In the genomic region with DNA sequence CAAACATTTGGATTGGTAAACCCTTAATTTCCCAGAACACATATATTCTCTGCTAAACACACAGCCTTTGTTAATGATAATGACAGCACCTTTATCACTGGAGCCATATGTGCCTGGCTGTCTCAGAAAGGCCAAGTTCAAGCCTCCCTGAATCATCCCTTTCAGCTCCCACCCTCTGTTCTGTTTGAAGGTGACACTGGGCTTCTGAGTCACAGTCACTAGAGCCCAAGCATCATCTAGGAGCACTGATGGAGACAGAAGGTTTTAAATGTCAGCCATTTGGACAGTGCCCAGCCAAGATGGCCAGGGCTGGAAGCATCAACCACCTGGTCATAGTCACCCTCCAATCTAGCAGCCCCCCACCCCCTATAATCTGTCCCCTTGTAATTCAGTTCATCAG, we compare ENCODE assay signal across 23 cellular contexts.
A peak's percentile ranks its signal among the peaks of the same experiment; 100 is the strongest.
DNase-seq lines count a peak whose midpoint lies in the region; TF ChIP-seq lines count a peak whose summit lies in the region.
"Had no signal": no experiment of that assay in that cellular context is flagged by ENCODE, and none has a peak within 500 bp of the region (broad histone marks: within the 10 kb centered on the region; RNA-seq: fewer than 3 reads in every experiment).

No MANE protein-coding gene starts in this region.

- H3K18ac ChIP-seq in mesenchymal stem cell (ENCODE audit: low read depth in 1 of 2, low read length in 2 of 2), result no peak overlapping the region

- H3K9ac ChIP-seq in mesenchymal stem cell (ENCODE audit: low read length), result no peak overlapping the region

- H3K23ac ChIP-seq in mesenchymal stem cell (ENCODE audit: low read length in 2 of 2), result no peak overlapping the region

- peaks cover 88% of the 10 kb centered on the region for H3K4me1 Mint-ChIP-seq in brain
- H3K4me1 Mint-ChIP-seq: activated naive CD4-positive, alpha-beta T cell treated with anti-CD3 and anti-CD28 coated beads, Interleukin-2, amount 10 ng/mL, durations not matched to agents 7 days and 5 days had no signal

- H2BK15ac ChIP-seq in mesenchymal stem cell (ENCODE audit: low read depth, poor library complexity, severe bottlenecking), result no peak overlapping the region

- peak overlapping the region in 4 of 5 experiments; percentile 9 to 90 (median 36) for H3K27ac Mint-ChIP-seq in brain
- H3K27ac Mint-ChIP-seq: activated B cell treated with CpG ODN at 0.5 μM for 24 hours; activated CD8-positive, alpha-beta T cell treated with anti-CD3 and anti-CD28 coated beads, Interleukin-2, amount 10 ng/mL, durations not matched to agents 7 days and 5 days; activated naive CD4-positive, alpha-beta T cell treated with anti-CD3 and anti-CD28 coated beads, Interleukin-2, amount 10 ng/mL, durations not matched to agents 7 days and 5 days; activated T-cell treated with anti-CD3 and anti-CD28 coated beads, Interleukin-2, amount 50 U/mL, for 24 hours had no signal

- peaks cover 14% of the 10 kb centered on the region for H3K36me3 Mint-ChIP-seq in brain

- peaks cover 12% of the 10 kb centered on the region for H3K27me3 Mint-ChIP-seq in brain

- intact Hi-C loops in transverse colon (cut with DNase I; ENCODE audit: low total_unique reads), result loop anchor here (10.0 kb wide), 1 partner anchor 78 kb away; the partner anchor contains the start of gene NRP2

- DNase-seq in DMS53 (lab: John Stamatoyannopoulos, UW) (peak; percentile 32), DMS53 treated with DMSO at 0.1 percent for 48 hours (lab: John Stamatoyannopoulos, UW; ENCODE audit: unreplicated experiment) (no peak), mesenchymal stem cell (peak; percentile 46), transverse colon (no peak), SIG-M5 treated with dmso at 0.1 percent for 504 hours (lab: John Stamatoyannopoulos, UW; ENCODE audit: unreplicated experiment) (no peak), OCI-M2 (lab: John Stamatoyannopoulos, UW; ENCODE audit: unreplicated experiment) (no peak), NCI-H524 (lab: John Stamatoyannopoulos, UW) (no peak)
- DNase-seq: activated B cell treated with CpG ODN at 0.5 μM for 24 hours; activated CD8-positive, alpha-beta T cell treated with anti-CD3 and anti-CD28 coated beads, Interleukin-2, amount 10 ng/mL, durations not matched to agents 7 days and 5 days; BE2C; cortex of kidney; NCI-H1694; occipital lobe; T-helper 17 cell; tibial artery had no signal

- TF ChIP-seq POLR2A in transverse colon (IDR thresholded peaks at IDR 0.05), result no peak

- H2BK120ac ChIP-seq in mesenchymal stem cell (ENCODE audit: low read depth, low read length), result no peak overlapping the region

- H2AFZ ChIP-seq in mesenchymal stem cell (ENCODE audit: low read depth, low read length), result no peak overlapping the region
- H2AFZ ChIP-seq: PC-9 had no signal

- H3K4me3 Mint-ChIP-seq in brain, result no peak overlapping the region
- H3K4me3 Mint-ChIP-seq: activated B cell treated with CpG ODN at 0.5 μM for 24 hours; activated CD8-positive, alpha-beta T cell treated with anti-CD3 and anti-CD28 coated beads, Interleukin-2, amount 10 ng/mL, durations not matched to agents 7 days and 5 days; activated naive CD4-positive, alpha-beta T cell treated with anti-CD3 and anti-CD28 coated beads, Interleukin-2, amount 10 ng/mL, durations not matched to agents 7 days and 5 days; activated T-cell treated with anti-CD3 and anti-CD28 coated beads, Interleukin-2, amount 50 U/mL, for 24 hours; T-helper 17 cell had no signal

- H3K27ac ChIP-seq in mesenchymal stem cell (ENCODE audit: low read length, poor library complexity, severe bottlenecking), result no peak overlapping the region
- peak overlapping the region; percentile 55 to 86 (median 74) for H3K27ac ChIP-seq in transverse colon
- H3K27ac ChIP-seq: 22Rv1, PC-9, SJSA1, tibial artery had no signal

- no peak overlapping the region for H4K8ac ChIP-seq in mesenchymal stem cell (ENCODE audit: low read length)

- H3K4me3 ChIP-seq in mesenchymal stem cell (ENCODE audit: insufficient read depth in 1 of 2, low read depth in 1 of 2, low read length in 2 of 2) (no peak overlapping the region), transverse colon (no peak overlapping the region)
- H3K4me3 ChIP-seq: left lung, PC-9, SJSA1, tibial artery had no signal

- no peak overlapping the region for H2BK5ac ChIP-seq in mesenchymal stem cell (ENCODE audit: low read depth, low read length, poor library complexity, severe bottlenecking)

- in situ Hi-C loops in transverse colon (cut with MboI; ENCODE audit: low pct_ligation_motif_present in 1 of 4, low pct_unique_long_range_greater_than_20kb in 1 of 4, low sequenced_read_pairs in 3 of 4), result no loop called here

- H3K36me3 ChIP-seq in mesenchymal stem cell (ENCODE audit: control insufficient read depth in 1 of 2, insufficient read depth in 2 of 2, low read depth in 1 of 2, low read length in 2 of 2) (peaks cover 11 to 41% of the 10 kb centered on the region in 2 experiments), transverse colon (no peaks in the 10 kb centered on the region)
- H3K36me3 ChIP-seq: BE2C, SJSA1, tibial artery had no signal

- H3K9me3 ChIP-seq in mesenchymal stem cell (ENCODE audit: control insufficient read depth, low read length) (no peaks in the 10 kb centered on the region), transverse colon (no peaks in the 10 kb centered on the region)
- H3K9me3 ChIP-seq: BE2C, Caco-2, left lung, SJSA1, tibial artery had no signal

- H3K79me1 ChIP-seq in mesenchymal stem cell (replicated peaks; ENCODE audit: low read length, poor library complexity, severe bottlenecking), result no peaks in the 10 kb centered on the region

- no peak overlapping the region for H4K91ac ChIP-seq in mesenchymal stem cell (ENCODE audit: low read length)

- no peak for TF ChIP-seq EP300 in transverse colon (IDR thresholded peaks at IDR 0.05; ENCODE audit: low read depth)

- H3K4me2 ChIP-seq in mesenchymal stem cell (ENCODE audit: low read length, poor library complexity, severe bottlenecking), result no peak overlapping the region
- H3K4me2 ChIP-seq: PC-9 had no signal

- H3K9me3 Mint-ChIP-seq in brain, result no peaks in the 10 kb centered on the region
- H3K9me3 Mint-ChIP-seq: activated B cell treated with CpG ODN at 0.5 μM for 24 hours; activated naive CD4-positive, alpha-beta T cell treated with anti-CD3 and anti-CD28 coated beads, Interleukin-2, amount 10 ng/mL, durations not matched to agents 7 days and 5 days; activated T-cell treated with anti-CD3 and anti-CD28 coated beads, Interleukin-2, amount 50 U/mL, for 24 hours had no signal

- no peak overlapping the region for H3K14ac ChIP-seq in mesenchymal stem cell (ENCODE audit: low read length in 2 of 2)

- H2AK5ac ChIP-seq in mesenchymal stem cell (ENCODE audit: low read length, severe bottlenecking), result no peak overlapping the region

- H3K4me1 ChIP-seq in mesenchymal stem cell (ENCODE audit: control insufficient read depth, insufficient read depth, low read depth, low read length) (peaks cover 10% of the 10 kb centered on the region), transverse colon (peaks cover 10 to 52% (median 27%) of the 10 kb centered on the region in 4 donors)
- H3K4me1 ChIP-seq: Caco-2 had no signal

- no peak for TF ChIP-seq CTCF in brain (conservative IDR thresholded peaks at IDR 0.05)
- TF ChIP-seq CTCF in transverse colon (IDR thresholded peaks at IDR 0.05), result no peak

- no peaks in the 10 kb centered on the region for H3K27me3 ChIP-seq in mesenchymal stem cell (ENCODE audit: control insufficient read depth in 1 of 2, insufficient read depth in 1 of 2, low read length in 2 of 2)
- H3K27me3 ChIP-seq in transverse colon, result no peaks in the 10 kb centered on the region
- H3K27me3 ChIP-seq: BE2C, SJSA1 had no signal

- H3K4ac ChIP-seq in mesenchymal stem cell (ENCODE audit: low read depth in 1 of 2, low read length in 2 of 2), result peak overlapping the region in 1 of 2 experiments; percentile 7

- H2BK12ac ChIP-seq in mesenchymal stem cell (ENCODE audit: low read length in 2 of 2), result peak overlapping the region in 1 of 2 experiments; percentile 10

Comparison
In these comparisons a context has a peak if more than half of its experiments do, and no peak if none do; other contexts are left out.
1. DNase-seq: peak in DMS53 (single experiment) and mesenchymal stem cell (single experiment); none in DMS53 treated with DMSO at 0.1 percent for 48 hours (single experiment), transverse colon (single experiment), SIG-M5 treated with dmso at 0.1 percent for 504 hours (single experiment), OCI-M2 (single experiment) and NCI-H524 (0 of 2).